Comparison of ENCODE assay signal across 19 cellular contexts in the genomic region with DNA sequence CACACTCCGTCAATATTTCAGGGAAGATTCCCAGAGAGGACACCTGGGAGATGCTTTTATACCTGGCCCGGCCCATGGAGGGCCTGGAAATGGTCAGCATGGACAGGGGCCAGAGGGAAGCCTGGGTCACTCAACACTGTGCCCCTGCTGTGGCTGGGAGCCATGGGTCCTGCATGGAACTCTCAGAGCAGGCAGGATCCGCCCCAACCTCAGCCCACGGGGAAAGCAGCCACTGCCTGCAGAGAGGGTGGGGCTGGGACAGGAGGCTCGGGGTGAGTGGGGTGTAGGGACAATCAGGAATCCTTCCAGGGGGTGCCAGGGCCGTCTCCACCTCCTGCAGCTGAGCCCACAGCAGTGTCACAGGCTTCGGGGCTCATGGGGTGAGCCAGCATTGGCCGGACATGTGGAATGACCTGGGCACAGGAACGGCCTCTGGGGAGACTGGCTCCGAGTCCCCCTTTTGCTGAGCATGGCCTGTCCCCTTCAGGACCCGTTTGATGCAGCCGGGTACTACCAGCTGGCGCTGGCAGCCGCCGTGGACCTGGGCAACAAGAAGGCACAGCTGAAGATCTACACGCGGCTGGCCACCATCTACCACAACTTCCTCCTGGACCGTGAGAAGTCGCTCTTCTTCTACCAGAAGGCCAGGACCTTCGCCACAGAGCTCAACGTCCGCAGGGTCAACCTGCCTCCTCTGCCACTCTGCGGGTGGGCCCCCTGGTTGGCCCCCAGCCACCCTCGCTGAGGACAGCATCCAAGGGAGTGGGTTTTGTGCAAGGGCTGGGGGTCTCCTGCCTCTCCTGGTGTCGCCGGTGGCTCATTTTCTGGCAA. TPM values are rescaled to one million over a fixed set of nuclear protein-coding genes. Genes with fewer than 3 reads are reported as not detected.
"Had no signal": no experiment of that assay in that cellular context is flagged by ENCODE, and none has a peak within 500 bp of the region (broad histone marks: within the 10 kb centered on the region; RNA-seq: fewer than 3 reads in every experiment).

No MANE protein-coding gene starts in this region.

- FAIRE-seq: colon, TTC549 had no signal

- H3K9me3 Mint-ChIP-seq: activated CD4-positive, alpha-beta memory T cell treated with anti-CD3 and anti-CD28 coated beads, Interleukin-2, amount 10 ng/mL, durations not matched to agents 7 days and 5 days; activated T-cell treated with anti-CD3 and anti-CD28 coated beads, Interleukin-2, amount 50 U/mL, for 24 hours; activated T-helper 2 cell treated with anti-CD3 and anti-CD28 coated beads, Interferon-gamma antibody, Interleukin-2, Interleukin-4, amounts not matched to agents 10 μg/mL and 5 μg/mL and 100 μg/mL, durations not matched to agents 14 hours and 24 hours and 36 hours; natural killer cell treated with Interleukin-12 subunit alpha and Interleukin-12 subunit beta and Interleukin-15 and Interleukin-18, amount 100 ng/mL, for 72 hours had no signal

- H3K36me3 Mint-ChIP-seq: natural killer cell treated with Interleukin-12 subunit alpha and Interleukin-12 subunit beta and Interleukin-15 and Interleukin-18, amount 100 ng/mL, for 72 hours had no signal

- H3K4me3 ChIP-seq: body of pancreas, dorsolateral prefrontal cortex, lung, tibial nerve, vagina had no signal

- H3K4me1 ChIP-seq: body of pancreas had no signal

- H3K27ac ChIP-seq: body of pancreas, dorsolateral prefrontal cortex, tibial nerve, vagina had no signal

- H3K9me3 ChIP-seq: body of pancreas, tibial nerve, vagina had no signal

- H3K4me3 Mint-ChIP-seq: activated CD4-positive, alpha-beta memory T cell treated with anti-CD3 and anti-CD28 coated beads, Interleukin-2, amount 10 ng/mL, durations not matched to agents 7 days and 5 days; activated T-cell treated with anti-CD3 and anti-CD28 coated beads, Interleukin-2, amount 50 U/mL, for 24 hours; natural killer cell treated with Interleukin-12 subunit alpha and Interleukin-12 subunit beta and Interleukin-15 and Interleukin-18, amount 100 ng/mL, for 72 hours had no signal

- DNase-seq: activated CD4-positive, alpha-beta memory T cell treated with anti-CD3 and anti-CD28 coated beads, Interleukin-2, amount 10 ng/mL, durations not matched to agents 7 days and 5 days; activated CD4-positive, alpha-beta T cell treated with anti-CD3 and anti-CD28 coated beads for 48 hours; activated CD4-positive, CD25-positive, alpha-beta regulatory T cell; activated naive CD4-positive, alpha-beta T cell treated with Interleukin-2 at 50 U/mL for 16 hours; activated T-cell treated with anti-CD3 and anti-CD28 coated beads, Interleukin-2, amount 50 U/mL, for 24 hours; body of pancreas; dorsolateral prefrontal cortex; hippocampal formation; islet precursor cell; stimulated activated CD8-positive, alpha-beta memory T cell treated with anti-CD3 and anti-CD28 coated beads, Interleukin-4, amount 100 ng/mL, for 48 hours; stimulated activated naive CD4-positive, alpha-beta T cell treated with Interleukin-2 at 50 U/mL for 16 hours had no signal

- ATAC-seq: body of pancreas had no signal

- H3K27ac Mint-ChIP-seq: activated CD4-positive, alpha-beta memory T cell treated with anti-CD3 and anti-CD28 coated beads, Interleukin-2, amount 10 ng/mL, durations not matched to agents 7 days and 5 days; activated T-cell treated with anti-CD3 and anti-CD28 coated beads, Interleukin-2, amount 50 U/mL, for 24 hours; activated T-helper 2 cell treated with anti-CD3 and anti-CD28 coated beads, Interferon-gamma antibody, Interleukin-2, Interleukin-4, amounts not matched to agents 10 μg/mL and 5 μg/mL and 100 μg/mL, durations not matched to agents 14 hours and 24 hours and 36 hours; natural killer cell treated with Interleukin-12 subunit alpha and Interleukin-12 subunit beta and Interleukin-15 and Interleukin-18, amount 100 ng/mL, for 72 hours had no signal

- H3K27me3 Mint-ChIP-seq: activated CD4-positive, alpha-beta memory T cell treated with anti-CD3 and anti-CD28 coated beads, Interleukin-2, amount 10 ng/mL, durations not matched to agents 7 days and 5 days; activated T-cell treated with anti-CD3 and anti-CD28 coated beads, Interleukin-2, amount 50 U/mL, for 24 hours; natural killer cell treated with Interleukin-12 subunit alpha and Interleukin-12 subunit beta and Interleukin-15 and Interleukin-18, amount 100 ng/mL, for 72 hours had no signal

- H3K27me3 ChIP-seq: body of pancreas, dorsolateral prefrontal cortex, tibial nerve, vagina had no signal

- H3K36me3 ChIP-seq: vagina had no signal

- H3K4me1 Mint-ChIP-seq: activated CD4-positive, alpha-beta memory T cell treated with anti-CD3 and anti-CD28 coated beads, Interleukin-2, amount 10 ng/mL, durations not matched to agents 7 days and 5 days had no signal

RNA-seq across cellular contexts. Expression of gene HTRA3, which starts 29.1 kb away (rescaled TPM):
- total RNA-seq: activated CD4-positive, alpha-beta memory T cell treated with anti-CD3 and anti-CD28 coated beads, Interleukin-2, amount 10 ng/mL, durations not matched to agents 7 days and 5 days; natural killer cell treated with Interleukin-12 subunit alpha and Interleukin-12 subunit beta and Interleukin-15 and Interleukin-18, amount 100 ng/mL, for 72 hours; T-helper 2 cell treated with Interferon-gamma antibody and Interleukin-4, amounts not matched to agents 100 ng/mL and 5 ng/mL, for 36 hours had no signal
